Comparison of ENCODE assay signal across 1 cellular context in the genomic region with DNA sequence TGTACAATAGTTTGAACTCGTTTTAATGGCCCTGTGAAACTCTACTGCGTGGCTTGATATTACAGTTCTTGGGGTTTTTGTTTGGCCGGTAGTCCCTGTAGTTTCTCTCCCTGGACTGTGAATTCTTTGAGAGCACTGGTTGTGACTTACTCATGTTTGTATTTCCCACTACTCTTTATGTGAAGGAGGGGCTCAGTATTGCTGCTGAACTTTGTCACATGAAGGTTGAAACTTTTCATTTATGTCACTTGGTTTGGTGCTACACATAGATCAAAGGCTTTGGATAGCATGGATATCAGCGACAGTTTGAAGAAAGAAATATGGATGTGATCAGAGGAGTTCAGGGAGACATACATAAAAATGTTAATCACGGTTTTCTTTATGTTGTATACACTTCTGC.
TF ChIP-seq lines count a peak whose summit lies in the region.

No MANE protein-coding gene starts in this region.

TF ChIP-seq in HCT116, 20 proteins besides CTCF, POLR2A, EP300 and RAD21:
- TF ChIP-seq, protein P1, sequence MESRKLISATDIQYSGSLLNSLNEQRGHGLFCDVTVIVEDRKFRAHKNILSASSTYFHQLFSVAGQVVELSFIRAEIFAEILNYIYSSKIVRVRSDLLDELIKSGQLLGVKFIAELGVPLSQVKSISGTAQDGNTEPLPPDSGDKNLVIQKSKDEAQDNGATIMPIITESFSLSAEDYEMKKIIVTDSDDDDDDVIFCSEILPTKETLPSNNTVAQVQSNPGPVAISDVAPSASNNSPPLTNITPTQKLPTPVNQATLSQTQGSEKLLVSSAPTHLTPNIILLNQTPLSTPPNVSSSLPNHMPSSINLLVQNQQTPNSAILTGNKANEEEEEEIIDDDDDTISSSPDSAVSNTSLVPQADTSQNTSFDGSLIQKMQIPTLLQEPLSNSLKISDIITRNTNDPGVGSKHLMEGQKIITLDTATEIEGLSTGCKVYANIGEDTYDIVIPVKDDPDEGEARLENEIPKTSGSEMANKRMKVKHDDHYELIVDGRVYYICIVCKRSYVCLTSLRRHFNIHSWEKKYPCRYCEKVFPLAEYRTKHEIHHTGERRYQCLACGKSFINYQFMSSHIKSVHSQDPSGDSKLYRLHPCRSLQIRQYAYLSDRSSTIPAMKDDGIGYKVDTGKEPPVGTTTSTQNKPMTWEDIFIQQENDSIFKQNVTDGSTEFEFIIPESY (IDR thresholded peaks at IDR 0.05; ENCODE audit: extremely low read depth, insufficient replicate concordance, low read length) = no peak
- no peak for TF ChIP-seq EGR1 (IDR thresholded peaks at IDR 0.05; ENCODE audit: low read depth)
- no peak for TF ChIP-seq CBX3 (IDR thresholded peaks at IDR 0.05; ENCODE audit: low read depth)
- no peak for TF ChIP-seq YY1 (IDR thresholded peaks at IDR 0.05; ENCODE audit: extremely low read depth, insufficient replicate concordance, low read depth, low read length)
- TF ChIP-seq, protein P2, sequence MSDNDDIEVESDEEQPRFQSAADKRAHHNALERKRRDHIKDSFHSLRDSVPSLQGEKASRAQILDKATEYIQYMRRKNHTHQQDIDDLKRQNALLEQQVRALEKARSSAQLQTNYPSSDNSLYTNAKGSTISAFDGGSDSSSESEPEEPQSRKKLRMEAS (IDR thresholded peaks at IDR 0.05) = no peak
- no peak for TF ChIP-seq ATF3 (IDR thresholded peaks at IDR 0.05)
- TF ChIP-seq TCF7L2 (IDR thresholded peaks at IDR 0.05; ENCODE audit: borderline replicate concordance, extremely low read depth, insufficient read depth, insufficient read length) = no peak
- TF ChIP-seq SP1 (IDR thresholded peaks at IDR 0.05; ENCODE audit: low read depth) = no peak
- TF ChIP-seq EZH2 (IDR thresholded peaks at IDR 0.05) = no peak
- TF ChIP-seq ELF1 (IDR thresholded peaks at IDR 0.05; ENCODE audit: borderline replicate concordance, low read depth) = no peak
- no peak for TF ChIP-seq REST (IDR thresholded peaks at IDR 0.05; ENCODE audit: low read depth)
- TF ChIP-seq POLR2AphosphoS5 (IDR thresholded peaks at IDR 0.05; ENCODE audit: low read depth, low read length) = no peak
- no peak for TF ChIP-seq SRF (IDR thresholded peaks at IDR 0.05; ENCODE audit: low read depth)
- TF ChIP-seq SIN3A (IDR thresholded peaks at IDR 0.05; ENCODE audit: low read depth) = no peak
- no peak for TF ChIP-seq ZFX (IDR thresholded peaks at IDR 0.05)
- TF ChIP-seq CEBPB (IDR thresholded peaks at IDR 0.05; ENCODE audit: low read depth) = no peak
- no peak for TF ChIP-seq ZNF274 (IDR thresholded peaks at IDR 0.05; ENCODE audit: low read depth, low read length)
- no peak for TF ChIP-seq JUND (IDR thresholded peaks at IDR 0.05)
- TF ChIP-seq EZH2phosphoT487 (IDR thresholded peaks at IDR 0.05; ENCODE audit: borderline replicate concordance) = no peak
- TF ChIP-seq FOSL1 (IDR thresholded peaks at IDR 0.05; ENCODE audit: low read depth) = no peak
